ENCODE assay signal across 28 cellular contexts in the genomic region with DNA sequence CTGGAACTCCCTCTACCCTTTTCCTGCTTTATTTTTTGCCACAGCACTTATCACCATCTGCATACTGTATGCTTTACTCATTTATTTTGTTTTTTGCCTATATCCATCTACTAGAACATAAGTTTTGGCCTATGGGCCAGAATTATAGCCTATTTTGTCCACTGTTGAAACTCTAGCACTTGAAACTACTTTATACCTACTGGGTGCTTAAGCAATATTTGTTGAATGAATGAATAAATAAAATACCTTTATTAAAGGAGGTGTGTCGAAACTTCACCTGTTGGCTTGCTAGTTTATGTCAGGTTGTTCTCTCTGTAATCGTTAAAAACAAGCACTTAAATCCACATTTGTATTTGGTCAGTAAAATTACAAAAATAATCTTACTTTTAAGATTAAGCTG.
"Had no signal": no experiment of that assay in that cellular context is flagged by ENCODE, and none has a peak within 500 bp of the region (broad histone marks: within the 10 kb centered on the region; RNA-seq: fewer than 3 reads in every experiment).

No MANE protein-coding gene starts in this region.

- DNase-seq: activated B cell treated with CpG ODN at 0.5 μM for 24 hours; activated CD4-positive, alpha-beta memory T cell treated with anti-CD3 and anti-CD28 coated beads for 36 hours; activated CD4-positive, alpha-beta T cell treated with anti-CD3 and anti-CD28 coated beads for 4 hours; activated CD4-positive, alpha-beta T cell treated with anti-CD3 and anti-CD28 coated beads, Interleukin-2, amount 10 ng/mL, durations not matched to agents 24 days and 14 days; activated CD4-positive, alpha-beta T cell treated with anti-CD3 and anti-CD28 coated beads, Interleukin-2, amount 50 U/mL, for 1 hour; activated CD4-positive, alpha-beta T cell treated with anti-CD3 and anti-CD28 coated beads, Interleukin-2, amount 50 U/mL, for 4 hours; activated CD4-positive, CD25-positive, alpha-beta regulatory T cell treated with anti-CD3 and anti-CD28 coated beads, Interleukin-2, amount 50 U/mL, for 72 hours; activated CD8-positive, alpha-beta memory T cell treated with anti-CD3 and anti-CD28 coated beads, Interleukin-2, amount 50 U/mL, for 4 hours; activated CD8-positive, alpha-beta T cell treated with anti-CD3 and anti-CD28 coated beads for 36 hours; activated effector memory CD4-positive, alpha-beta T cell treated with Interleukin-2 at 50 U/mL for 16 hours; activated gamma-delta T cell; activated naive CD4-positive, alpha-beta T cell treated with anti-CD3 and anti-CD28 coated beads, Interleukin-2, amount 10 ng/mL, durations not matched to agents 7 days and 5 days; activated naive CD4-positive, alpha-beta T cell treated with Interleukin-2 at 50 U/mL for 16 hours; activated naive CD8-positive, alpha-beta T cell treated with anti-CD3 and anti-CD28 coated beads, Interleukin-2, amount 10 ng/mL, durations not matched to agents 7 days and 5 days; activated naive CD8-positive, alpha-beta T cell treated with anti-CD3 and anti-CD28 coated beads, Interleukin-2, amount 50 U/mL, for 24 hours; activated T-cell treated with anti-CD3 and anti-CD28 coated beads for 4 hours; activated T-cell treated with anti-CD3 and anti-CD28 coated beads, Interleukin-2, amount 50 U/mL, for 1 hour; activated T-cell treated with anti-CD3 and anti-CD28 coated beads, Interleukin-2, amount 50 U/mL, for 4 hours; amygdala; anterior cingulate cortex; caudate nucleus; cerebellar nuclear complex; T-helper 1 cell; T-helper 2 cell; T-helper 9 cell had no signal

- H3K27ac ChIP-seq: ascending aorta, cardiac muscle cell, VCaP had no signal

- H3K27me3 ChIP-seq: ascending aorta, cardiac muscle cell had no signal

- ATAC-seq: activated CD8-positive, alpha-beta T cell treated with anti-CD3 and anti-CD28 coated beads for 36 hours; activated naive CD8-positive, alpha-beta T cell treated with anti-CD3 and anti-CD28 coated beads, Interleukin-2, amount 50 U/mL, for 24 hours; activated T-cell treated with anti-CD3 and anti-CD28 coated beads, Interleukin-2, amount 50 U/mL, for 4 hours had no signal

- H3K4me3 ChIP-seq: ascending aorta, cardiac muscle cell had no signal

- H3K4me1 ChIP-seq: ascending aorta had no signal

- H3K36me3 ChIP-seq: ascending aorta, cardiac muscle cell had no signal
